ENCODE assay signal across 8 cellular contexts in the genomic region with DNA sequence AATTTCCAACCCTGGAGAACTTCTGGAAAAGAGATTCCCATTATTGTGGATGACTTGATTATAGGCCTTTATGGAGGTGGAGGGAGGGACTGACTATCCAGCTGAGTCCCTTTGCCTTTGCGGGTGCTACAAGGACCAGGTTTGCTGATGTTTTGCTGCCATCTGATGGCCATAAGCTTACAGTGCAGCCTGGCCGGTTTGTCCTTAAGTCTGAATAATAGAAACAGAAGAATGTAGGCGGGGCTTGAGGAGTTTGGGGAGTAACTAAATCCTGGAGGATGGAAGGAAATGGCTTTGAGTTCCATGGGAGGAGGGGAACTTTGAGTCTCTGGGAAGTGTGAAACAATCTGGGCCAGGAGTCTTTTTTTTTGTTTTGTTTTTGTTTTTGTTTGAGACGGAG. TPM values are rescaled to one million over a fixed set of nuclear protein-coding genes. Genes with fewer than 3 reads are reported as not detected.
DNase-seq lines count a peak whose midpoint lies in the region; ATAC-seq and TF ChIP-seq lines count a peak whose summit lies in the region.

No MANE protein-coding gene starts in this region.

- intact Hi-C loops in left cardiac atrium (cut with DNase I) = loop anchor here (2.0 to 10.0 kb wide), 4 partner anchors 158 to 548 kb away; no protein-coding TSS in a partner anchor

- H3K4me3 ChIP-seq in HFF-Myc (replicated peaks; ENCODE audit: low read depth, low read length) (no peak overlapping the region), adipocyte (ENCODE audit: low read length) (no peak overlapping the region)

- TF ChIP-seq CTCF in HFF-Myc (IDR thresholded peaks at IDR 0.05; ENCODE audit: low read depth, low read length, missing control alignments) = peak; percentile 93

- no peaks in the 10 kb centered on the region for H3K36me3 ChIP-seq in adipocyte (ENCODE audit: control insufficient read depth, insufficient read depth, low read length, severe bottlenecking)

- H3K9me3 ChIP-seq in adipocyte (ENCODE audit: control insufficient read depth, low read length) = no peaks in the 10 kb centered on the region

- H3K4me1 ChIP-seq in adipocyte (ENCODE audit: control insufficient read depth, insufficient read depth, low read length) = peaks cover 3% of the 10 kb centered on the region

- no peaks in the 10 kb centered on the region for H3K27me3 ChIP-seq in adipocyte (replicated peaks; ENCODE audit: control insufficient read depth, insufficient read depth, low read length)

- no peak overlapping the region for H3K9ac ChIP-seq in adipocyte (ENCODE audit: low read length)

- DNase-seq in GM04503 (ENCODE audit: low read depth) (peak; percentile 61), HFF-Myc (ENCODE audit: extremely low read depth, low read depth) (peak; percentile 89), NCI-H146 (lab: John Stamatoyannopoulos, UW) (peak; percentile 65), T follicular helper cell (ENCODE audit: low read depth) (peak; percentile 46), adipocyte (ENCODE audit: low read depth) (peak; percentile 97), left cardiac atrium (peak; percentile 85), retina (peak; percentile 90), NCI-H128 (lab: John Stamatoyannopoulos, UW; ENCODE audit: unreplicated experiment) (no peak)

- ATAC-seq in left cardiac atrium = peak; percentile 96

RNA-seq across cellular contexts. Expression of gene CD1D, which starts 55.7 kb away (rescaled TPM):
- total RNA-seq in left cardiac atrium = under 1 TPM; 0.74 to 0.76 TPM
